Comparison of ENCODE assay signal across 27 cellular contexts in the genomic region with DNA sequence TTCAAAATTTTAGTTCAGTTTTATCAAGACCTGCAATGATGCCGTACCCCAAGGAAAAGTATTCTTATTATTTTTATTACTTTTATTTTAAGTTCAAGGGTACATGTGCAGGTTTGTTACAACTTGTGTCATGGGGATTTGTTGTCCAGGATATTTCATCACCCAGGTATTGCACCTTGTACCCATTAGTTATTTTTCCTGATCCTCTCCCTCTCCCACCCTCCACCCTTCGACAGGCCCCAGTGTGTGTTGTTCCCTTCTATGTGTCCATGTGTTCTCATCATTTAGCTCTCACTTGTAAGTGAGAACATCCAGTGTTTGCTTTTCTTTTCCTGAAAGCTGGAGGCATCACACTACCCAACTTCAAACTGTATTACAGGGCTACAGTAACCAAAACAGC.
"Had no signal": no experiment of that assay in that cellular context is flagged by ENCODE, and none has a peak within 500 bp of the region (broad histone marks: within the 10 kb centered on the region; RNA-seq: fewer than 3 reads in every experiment).

No MANE protein-coding gene starts in this region.

- H3K27ac ChIP-seq: stomach, suprapubic skin, testis, thoracic aorta, thyroid gland, tibial artery, tibial nerve, transverse colon, upper lobe of left lung, upper lobe of right lung, uterus, vagina had no signal

- ATAC-seq: stimulated activated effector memory CD8-positive, alpha-beta T cell treated with anti-CD3 and anti-CD28 coated beads, Interleukin-12 subunit alpha, Interleukin-12 subunit beta, amount 100 ng/mL, for 72 hours; stimulated activated memory B cell treated with anti-CD40 and anti-IgM and Interleukin-4, amounts not matched to agents 10 μg/mL and 1 μg/mL and 100 μg/mL, for 72 hours; stimulated activated naive B cell treated with anti-CD40 and anti-IgM and Interleukin-4, amounts not matched to agents 10 μg/mL and 1 μg/mL and 100 μg/mL, for 72 hours; stimulated activated naive CD8-positive, alpha-beta T cell treated with anti-CD3 and anti-CD28 coated beads, Interleukin-15, amount 100 ng/mL, for 72 hours; stimulated activated naive CD8-positive, alpha-beta T cell treated with anti-CD3 and anti-CD28 coated beads, Interleukin-15, Interleukin-2, amounts not matched to agents 100 U/mL and 50 U/mL, for 24 hours; upper lobe of right lung had no signal

- FAIRE-seq: urothelium cell line had no signal

- H3K4me1 ChIP-seq: stomach, suprapubic skin, testis, thyroid gland, tibial artery, tibial nerve, transverse colon, upper lobe of left lung, upper lobe of right lung, uterus, vagina had no signal

- H3K27me3 ChIP-seq: stomach, suprapubic skin, testis, thyroid gland, tibial artery, tibial nerve, transverse colon, upper lobe of left lung, upper lobe of right lung, uterus, vagina had no signal

- H3K36me3 ChIP-seq: stomach, suprapubic skin, thoracic aorta, thyroid gland, tibial artery, tibial nerve, transverse colon, upper lobe of left lung, upper lobe of right lung, uterus, vagina had no signal

- H3K9me3 ChIP-seq: stomach, suprapubic skin, testis, thoracic aorta, thyroid gland, tibial artery, tibial nerve, transverse colon, upper lobe of left lung, upper lobe of right lung, uterus, vagina had no signal

- H3K4me3 ChIP-seq: stomach, suprapubic skin, testis, thoracic aorta, thyroid gland, tibial artery, tibial nerve, transverse colon, upper lobe of left lung, upper lobe of right lung, uterus, vagina had no signal

- DNase-seq: stimulated activated CD4-positive, alpha-beta T cell treated with anti-CD3 and anti-CD28 coated beads, Interleukin-2, amount 100 ng/mL, for 48 hours; stimulated activated CD4-positive, alpha-beta T cell treated with anti-CD3 and anti-CD28 coated beads, Interleukin-4, amount 100 ng/mL, for 1 hour; stimulated activated CD4-positive, alpha-beta T cell treated with anti-CD3 and anti-CD28 coated beads, Interleukin-4, amount 100 ng/mL, for 24 hours; stimulated activated CD4-positive, alpha-beta T cell treated with anti-CD3 and anti-CD28 coated beads, Interleukin-4, amount 100 ng/mL, for 4 hours; stimulated activated CD8-positive, alpha-beta memory T cell treated with anti-CD3 and anti-CD28 coated beads, Interleukin-4, amount 100 ng/mL, for 48 hours; stimulated activated naive B cell treated with anti-CD40 and anti-IgM and Interleukin-4, amounts not matched to agents 10 μg/mL and 1 μg/mL and 100 μg/mL, for 72 hours; stimulated activated naive CD4-positive, alpha-beta T cell; stimulated activated naive CD4-positive, alpha-beta T cell treated with Interleukin-2 at 50 U/mL for 16 hours; stimulated activated naive CD8-positive, alpha-beta T cell treated with anti-CD3 and anti-CD28 coated beads, Interleukin-15, amount 100 ng/mL, for 72 hours; stimulated activated naive CD8-positive, alpha-beta T cell treated with anti-CD3 and anti-CD28 coated beads, Interleukin-15, Interleukin-2, amounts not matched to agents 100 U/mL and 50 U/mL, for 24 hours; stomach; substantia nigra; testis; thyroid gland; tibial artery; transverse colon; trophoblast cell; upper lobe of left lung; upper lobe of right lung; uterus had no signal
